In genomic region chr12:47794679-47795078, GRCh38 we compare ENCODE assay signal across 22 cellular contexts.
"Had no signal": no experiment of that assay in that cellular context is flagged by ENCODE, and none has a peak within 500 bp of the region (broad histone marks: within the 10 kb centered on the region; RNA-seq: fewer than 3 reads in every experiment).

No MANE protein-coding gene starts in this region.

- H3K27me3 ChIP-seq: adrenal gland, colonic mucosa, dorsolateral prefrontal cortex, esophagus muscularis mucosa, neural progenitor cell, thyroid gland had no signal

- H3K36me3 ChIP-seq: neural progenitor cell had no signal

- ATAC-seq: activated CD4-positive, CD25-positive, alpha-beta regulatory T cell treated with anti-CD3 and anti-CD28 coated beads, Interleukin-2, amount 50 U/mL, for 24 hours; effector memory CD8-positive, alpha-beta T cell; naive thymus-derived CD8-positive, alpha-beta T cell; stimulated activated naive CD8-positive, alpha-beta T cell treated with anti-CD3 and anti-CD28 coated beads, Interleukin-15, Interleukin-2, amounts not matched to agents 100 U/mL and 50 U/mL, for 24 hours had no signal

- H3K4me3 ChIP-seq: adrenal gland, colonic mucosa, dorsolateral prefrontal cortex, esophagus muscularis mucosa, left ventricle myocardium inferior, neural progenitor cell, thyroid gland had no signal

- H3K4me1 ChIP-seq: colonic mucosa had no signal

- H3K4me3 Mint-ChIP-seq: activated CD4-positive, alpha-beta T cell treated with anti-CD3 and anti-CD28 coated beads, Interleukin-2, amount 10 ng/mL, durations not matched to agents 24 days and 14 days; activated naive CD4-positive, alpha-beta T cell treated with anti-CD3 and anti-CD28 coated beads, Interleukin-2, amount 10 ng/mL, durations not matched to agents 7 days and 5 days; central memory CD8-positive, alpha-beta T cell; effector memory CD8-positive, alpha-beta T cell; naive thymus-derived CD8-positive, alpha-beta T cell; neural progenitor cell had no signal

- H3K9me3 Mint-ChIP-seq: activated CD4-positive, alpha-beta T cell treated with anti-CD3 and anti-CD28 coated beads, Interleukin-2, amount 10 ng/mL, durations not matched to agents 24 days and 14 days; activated naive CD4-positive, alpha-beta T cell treated with anti-CD3 and anti-CD28 coated beads, Interleukin-2, amount 10 ng/mL, durations not matched to agents 7 days and 5 days; central memory CD8-positive, alpha-beta T cell; effector memory CD8-positive, alpha-beta T cell; naive thymus-derived CD8-positive, alpha-beta T cell; neural progenitor cell had no signal

- H3K9me3 ChIP-seq: adrenal gland, colonic mucosa, esophagus muscularis mucosa, left ventricle myocardium inferior, thyroid gland had no signal

- DNase-seq: activated CD4-positive, alpha-beta T cell treated with anti-CD3 and anti-CD28 coated beads, Interleukin-2, amount 10 ng/mL, durations not matched to agents 24 days and 14 days; activated CD8-positive, alpha-beta memory T cell treated with anti-CD3 and anti-CD28 coated beads for 24 hours; activated CD8-positive, alpha-beta memory T cell treated with anti-CD3 and anti-CD28 coated beads, Interleukin-2, amount 50 U/mL, for 4 hours; activated effector memory CD4-positive, alpha-beta T cell treated with anti-CD3 and anti-CD28 coated beads, Interleukin-2, amount 50 U/mL, for 16 hours; activated naive CD4-positive, alpha-beta T cell treated with anti-CD3 and anti-CD28 coated beads, Interleukin-2, amount 10 ng/mL, durations not matched to agents 7 days and 5 days; activated T-cell treated with anti-CD3 and anti-CD28 coated beads, Interleukin-2, amount 50 U/mL, for 48 hours; adrenal gland; colonic mucosa; dorsolateral prefrontal cortex; effector memory CD8-positive, alpha-beta T cell; hypothalamus; left ventricle myocardium inferior; naive thymus-derived CD8-positive, alpha-beta T cell; stimulated activated CD4-positive, alpha-beta T cell treated with anti-CD3 and anti-CD28 coated beads, Interleukin-2, amount 100 ng/mL, for 48 hours; stimulated activated CD8-positive, alpha-beta memory T cell treated with anti-CD3 and anti-CD28 coated beads, Interleukin-4, amount 100 ng/mL, for 48 hours; stimulated activated naive CD8-positive, alpha-beta T cell treated with anti-CD3 and anti-CD28 coated beads, Interleukin-15, Interleukin-2, amounts not matched to agents 100 U/mL and 50 U/mL, for 24 hours; substantia nigra; thyroid gland had no signal

- H3K27ac ChIP-seq: adrenal gland, colonic mucosa, dorsolateral prefrontal cortex, left ventricle myocardium inferior, neural progenitor cell, thyroid gland had no signal

- H3K27ac Mint-ChIP-seq: neural progenitor cell had no signal

- H3K27me3 Mint-ChIP-seq: activated CD4-positive, alpha-beta T cell treated with anti-CD3 and anti-CD28 coated beads, Interleukin-2, amount 10 ng/mL, durations not matched to agents 24 days and 14 days; activated naive CD4-positive, alpha-beta T cell treated with anti-CD3 and anti-CD28 coated beads, Interleukin-2, amount 10 ng/mL, durations not matched to agents 7 days and 5 days; central memory CD8-positive, alpha-beta T cell; effector memory CD8-positive, alpha-beta T cell; naive thymus-derived CD8-positive, alpha-beta T cell had no signal
